In genomic region chr20:64285579-64286427, GRCh38 we compare ENCODE assay signal across 8 cellular contexts. TPM values are rescaled to one million over a fixed set of nuclear protein-coding genes. Genes with fewer than 3 reads are reported as not detected.
DNase-seq lines count a peak whose midpoint lies in the region; TF ChIP-seq lines count a peak whose summit lies in the region.
"Not testable (repeated sequence)": the region's sequence is repeated elsewhere in the genome, so short reads cannot be mapped to it uniquely, and the experiment has no call there.

No MANE protein-coding gene starts in this region.

- H3K9me2 ChIP-seq in MM.1S (replicated peaks; ENCODE audit: insufficient read depth, low read length): not testable (repeated sequence)

- not testable (repeated sequence) for H3K9me3 Mint-ChIP-seq in type B pancreatic cell

- H2BK120ac ChIP-seq in trophoblast cell (ENCODE audit: insufficient read depth, low read length, poor library complexity): not testable (repeated sequence)

- H3K27me3 ChIP-seq in MM.1S (replicated peaks; ENCODE audit: insufficient read depth, low read length): peaks cover 11% of the 10 kb centered on the region; the same call in 1 of the 2 replicates
- not testable (repeated sequence) for H3K27me3 ChIP-seq in trophoblast cell (ENCODE audit: insufficient read depth, low read length)

- not testable (repeated sequence) for H3F3A ChIP-seq in MM.1S (ENCODE audit: insufficient read depth, low read length)

- H4K12ac ChIP-seq in trophoblast cell (ENCODE audit: low read depth, low read length): not testable (repeated sequence)

- not testable (repeated sequence) for H2AFZ ChIP-seq in MM.1S (ENCODE audit: low read length); trophoblast cell (ENCODE audit: insufficient read depth, low read length, poor library complexity)

- H4K20me1 ChIP-seq in MM.1S (ENCODE audit: insufficient read depth, low read length): not testable (repeated sequence)

- H4K91ac ChIP-seq in trophoblast cell (ENCODE audit: low read depth, low read length): not testable (repeated sequence)

- not testable (repeated sequence) for H2AK5ac ChIP-seq in trophoblast cell (ENCODE audit: low read length)

- not testable (repeated sequence) for H3K9me3 ChIP-seq in MM.1S (replicated peaks; ENCODE audit: insufficient read depth, low read length); trophoblast cell (ENCODE audit: insufficient read depth, low read depth, low read length)

- not testable (repeated sequence) for H3K18ac ChIP-seq in trophoblast cell (ENCODE audit: low read length)

- not testable (repeated sequence) for H3K4me1 Mint-ChIP-seq in type B pancreatic cell (ENCODE audit: unreplicated experiment)

- H3K36me3 Mint-ChIP-seq in type B pancreatic cell: not testable (repeated sequence)

- peak; percentile 98 for TF ChIP-seq CTCF in GM12874 (IDR thresholded peaks at IDR 0.05; ENCODE audit: insufficient read depth, low read depth, low read length)
- TF ChIP-seq CTCF in HFF-Myc (IDR thresholded peaks at IDR 0.05; ENCODE audit: low read depth, low read length, missing control alignments): peak; percentile 72
- peak; percentile 88 for TF ChIP-seq CTCF in MM.1S (IDR thresholded peaks at IDR 0.05; ENCODE audit: low read length)
- peak; percentile 81 for TF ChIP-seq CTCF in type B pancreatic cell (conservative IDR thresholded peaks at IDR 0.05)

- not testable (repeated sequence) for H3K36me3 ChIP-seq in MM.1S (replicated peaks; ENCODE audit: insufficient read depth, low read length); trophoblast cell (ENCODE audit: control insufficient read depth in 1 of 2, insufficient read depth in 2 of 2, low read length in 2 of 2)

- not testable (repeated sequence) for H3K27ac Mint-ChIP-seq in type B pancreatic cell

- not testable (repeated sequence) for H3K27ac ChIP-seq in MM.1S (ENCODE audit: low read length); trophoblast cell (ENCODE audit: low read depth, low read length)

- H3K4me1 ChIP-seq in MM.1S (ENCODE audit: low read length); trophoblast cell (ENCODE audit: control insufficient read depth in 1 of 2, insufficient read depth in 2 of 2, low read length in 2 of 2): not testable (repeated sequence)

- H3K79me2 ChIP-seq in MM.1S (ENCODE audit: low read length); trophoblast cell (ENCODE audit: control insufficient read depth, insufficient read depth, low read length, poor library complexity): not testable (repeated sequence)

- H4K8ac ChIP-seq in trophoblast cell (ENCODE audit: low read depth, low read length): not testable (repeated sequence)

- H2BK5ac ChIP-seq in trophoblast cell (ENCODE audit: low read depth, low read length, poor library complexity): not testable (repeated sequence)

- H3K23ac ChIP-seq in trophoblast cell (ENCODE audit: low read length): not testable (repeated sequence)

- H3K14ac ChIP-seq in trophoblast cell (ENCODE audit: low read length): not testable (repeated sequence)

- not testable (repeated sequence) for H3K9ac ChIP-seq in MM.1S (ENCODE audit: low read length); trophoblast cell (ENCODE audit: low read length)

- H3K4me3 Mint-ChIP-seq in type B pancreatic cell: not testable (repeated sequence)

- H3K4me2 ChIP-seq in MM.1S (ENCODE audit: low read depth, low read length); trophoblast cell (ENCODE audit: low read length): not testable (repeated sequence)

- H3K27me3 Mint-ChIP-seq in type B pancreatic cell: not testable (repeated sequence)

- WGBS in trophoblast cell (ENCODE audit: extremely low coverage, insufficient coverage, insufficient read length): no CpG with 5 or more reads among the region's 44 CpGs

- not testable (repeated sequence) for H2BK12ac ChIP-seq in trophoblast cell (ENCODE audit: low read length)

- not testable (repeated sequence) for H3K79me1 ChIP-seq in trophoblast cell (ENCODE audit: low read length)

- H3K4me3 ChIP-seq in HFF-Myc (replicated peaks; ENCODE audit: low read depth, low read length); MM.1S (ENCODE audit: low read length); trophoblast cell (ENCODE audit: low read depth, low read length): not testable (repeated sequence)

- not testable (repeated sequence) for DNase-seq in HFF-Myc (ENCODE audit: extremely low read depth, low read depth); type B pancreatic cell (ENCODE audit: extremely low spot score, unreplicated experiment)
- peak; percentile 92 for DNase-seq in MM.1S
- DNase-seq in SKM-1 (lab: John Stamatoyannopoulos, UW; ENCODE audit: unreplicated experiment): peak; percentile 75
- peak; percentile 52 for DNase-seq in activated gamma-delta T cell treated with Interleukin-2 at 50 U/mL for 16 hours
- DNase-seq in glomerular visceral epithelial cell (ENCODE audit: extremely low spot score): peak; percentile 42
- peak; percentile 47 to 53 for DNase-seq in trophoblast cell

- not testable (repeated sequence) for H3K4ac ChIP-seq in trophoblast cell (ENCODE audit: low read depth, low read length)

RNA-seq across cellular contexts. Expression of gene PCMTD2, which starts 30.3 kb away (rescaled TPM):
- polyA plus RNA-seq in trophoblast cell (2013): 25.8 and 26.8 TPM in 2 replicates
- 85.1 and 101 TPM in 2 replicates for total RNA-seq in type B pancreatic cell (ENCODE audit: low replicate concordance)
